ENCODE assay signal across 2 cellular contexts in the genomic region with DNA sequence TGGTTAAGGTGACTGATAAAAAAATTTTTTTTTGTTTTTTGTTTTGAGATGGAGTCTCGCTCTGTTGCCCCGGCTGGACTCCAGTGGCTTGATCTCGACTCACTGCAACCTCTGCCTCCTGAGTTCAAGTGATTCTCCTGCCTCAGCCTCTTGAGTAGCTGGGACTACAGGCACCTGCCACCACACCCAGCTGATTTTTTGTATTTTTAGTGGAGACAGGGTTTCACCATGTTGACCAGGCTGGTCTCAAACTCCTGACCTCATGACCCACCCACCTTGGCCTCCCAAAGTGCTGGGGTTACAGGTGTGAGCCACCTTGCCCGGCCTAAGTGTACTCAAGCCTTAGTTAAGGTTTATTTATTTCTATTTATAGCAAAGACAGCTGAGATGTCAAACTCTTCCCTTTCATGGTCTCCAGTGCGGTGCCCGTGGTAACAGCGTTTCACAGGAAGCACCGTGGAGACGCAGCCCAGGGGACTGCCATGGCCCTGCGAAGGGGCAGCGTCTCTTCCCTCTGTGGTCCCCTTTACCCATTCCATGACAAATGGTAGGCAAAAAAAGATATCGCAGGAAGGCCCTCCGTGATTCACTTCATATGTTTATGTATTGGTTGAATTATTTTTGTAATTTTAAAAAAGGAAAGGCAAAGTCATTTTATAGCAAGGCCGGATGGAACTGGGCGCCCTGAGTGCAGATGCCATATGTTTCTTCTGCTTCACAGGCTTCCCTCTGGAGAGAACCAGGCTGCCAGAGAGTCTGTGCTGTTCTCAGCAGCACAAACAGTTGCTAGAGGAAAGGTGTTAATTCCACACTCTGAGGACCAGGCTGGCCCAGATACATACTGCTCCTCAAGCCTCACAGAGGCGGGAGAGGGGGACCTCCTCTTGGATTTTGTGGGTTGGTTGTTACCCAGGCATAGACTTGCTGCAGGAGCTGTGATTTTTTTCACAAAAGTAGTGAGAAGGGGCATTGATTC.
TF ChIP-seq lines count a peak whose summit lies in the region.

No MANE protein-coding gene starts in this region.

TF ChIP-seq in HEK293, 187 proteins besides CTCF, POLR2A, EP300 and RAD21:
- TF ChIP-seq, protein P1, sequence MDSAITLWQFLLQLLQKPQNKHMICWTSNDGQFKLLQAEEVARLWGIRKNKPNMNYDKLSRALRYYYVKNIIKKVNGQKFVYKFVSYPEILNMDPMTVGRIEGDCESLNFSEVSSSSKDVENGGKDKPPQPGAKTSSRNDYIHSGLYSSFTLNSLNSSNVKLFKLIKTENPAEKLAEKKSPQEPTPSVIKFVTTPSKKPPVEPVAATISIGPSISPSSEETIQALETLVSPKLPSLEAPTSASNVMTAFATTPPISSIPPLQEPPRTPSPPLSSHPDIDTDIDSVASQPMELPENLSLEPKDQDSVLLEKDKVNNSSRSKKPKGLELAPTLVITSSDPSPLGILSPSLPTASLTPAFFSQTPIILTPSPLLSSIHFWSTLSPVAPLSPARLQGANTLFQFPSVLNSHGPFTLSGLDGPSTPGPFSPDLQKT (IDR thresholded peaks at IDR 0.05; ENCODE audit: borderline replicate concordance, low read depth, low read length): no peak
- TF ChIP-seq, protein P2, sequence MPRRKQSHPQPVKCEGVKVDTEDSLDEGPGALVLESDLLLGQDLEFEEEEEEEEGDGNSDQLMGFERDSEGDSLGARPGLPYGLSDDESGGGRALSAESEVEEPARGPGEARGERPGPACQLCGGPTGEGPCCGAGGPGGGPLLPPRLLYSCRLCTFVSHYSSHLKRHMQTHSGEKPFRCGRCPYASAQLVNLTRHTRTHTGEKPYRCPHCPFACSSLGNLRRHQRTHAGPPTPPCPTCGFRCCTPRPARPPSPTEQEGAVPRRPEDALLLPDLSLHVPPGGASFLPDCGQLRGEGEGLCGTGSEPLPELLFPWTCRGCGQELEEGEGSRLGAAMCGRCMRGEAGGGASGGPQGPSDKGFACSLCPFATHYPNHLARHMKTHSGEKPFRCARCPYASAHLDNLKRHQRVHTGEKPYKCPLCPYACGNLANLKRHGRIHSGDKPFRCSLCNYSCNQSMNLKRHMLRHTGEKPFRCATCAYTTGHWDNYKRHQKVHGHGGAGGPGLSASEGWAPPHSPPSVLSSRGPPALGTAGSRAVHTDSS (tag by site-specific recombination; IDR thresholded peaks at IDR 0.05): no peak
- no peak for TF ChIP-seq ZNF624 (tag by site-specific recombination; IDR thresholded peaks at IDR 0.05)
- no peak for TF ChIP-seq ZNF391 (tag by site-specific recombination; IDR thresholded peaks at IDR 0.05; ENCODE audit: borderline replicate concordance, low read depth)
- no peak for TF ChIP-seq KLF10 (tag by site-specific recombination; IDR thresholded peaks at IDR 0.05)
- TF ChIP-seq ZNF677 (tag by site-specific recombination; IDR thresholded peaks at IDR 0.05): no peak
- no peak for TF ChIP-seq ZNF202 (tag by site-specific recombination; IDR thresholded peaks at IDR 0.05; ENCODE audit: borderline replicate concordance)
- no peak for TF ChIP-seq ZNF423 (tag by site-specific recombination; IDR thresholded peaks at IDR 0.05)
- TF ChIP-seq, protein P3, sequence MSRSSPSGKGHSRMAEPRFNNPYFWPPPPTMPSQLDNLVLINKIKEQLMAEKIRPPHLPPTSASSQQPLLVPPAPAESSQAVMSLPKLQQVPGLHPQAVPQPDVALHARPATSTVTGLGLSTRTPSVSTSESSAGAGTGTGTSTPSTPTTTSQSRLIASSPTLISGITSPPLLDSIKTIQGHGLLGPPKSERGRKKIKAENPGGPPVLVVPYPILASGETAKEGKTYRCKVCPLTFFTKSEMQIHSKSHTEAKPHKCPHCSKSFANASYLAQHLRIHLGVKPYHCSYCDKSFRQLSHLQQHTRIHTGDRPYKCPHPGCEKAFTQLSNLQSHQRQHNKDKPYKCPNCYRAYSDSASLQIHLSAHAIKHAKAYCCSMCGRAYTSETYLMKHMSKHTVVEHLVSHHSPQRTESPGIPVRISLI (tag by site-specific recombination; IDR thresholded peaks at IDR 0.05): no peak
- no peak for TF ChIP-seq ZNF16 (tag by site-specific recombination; IDR thresholded peaks at IDR 0.05; ENCODE audit: low read depth)
- no peak for TF ChIP-seq ZNF138 (tag by site-specific recombination; IDR thresholded peaks at IDR 0.05; ENCODE audit: borderline replicate concordance)
- no peak for TF ChIP-seq ZNF112 (tag by site-specific recombination; IDR thresholded peaks at IDR 0.05)
- TF ChIP-seq ZFP41 (tag by site-specific recombination; IDR thresholded peaks at IDR 0.05; ENCODE audit: borderline replicate concordance): no peak
- TF ChIP-seq, protein P4, sequence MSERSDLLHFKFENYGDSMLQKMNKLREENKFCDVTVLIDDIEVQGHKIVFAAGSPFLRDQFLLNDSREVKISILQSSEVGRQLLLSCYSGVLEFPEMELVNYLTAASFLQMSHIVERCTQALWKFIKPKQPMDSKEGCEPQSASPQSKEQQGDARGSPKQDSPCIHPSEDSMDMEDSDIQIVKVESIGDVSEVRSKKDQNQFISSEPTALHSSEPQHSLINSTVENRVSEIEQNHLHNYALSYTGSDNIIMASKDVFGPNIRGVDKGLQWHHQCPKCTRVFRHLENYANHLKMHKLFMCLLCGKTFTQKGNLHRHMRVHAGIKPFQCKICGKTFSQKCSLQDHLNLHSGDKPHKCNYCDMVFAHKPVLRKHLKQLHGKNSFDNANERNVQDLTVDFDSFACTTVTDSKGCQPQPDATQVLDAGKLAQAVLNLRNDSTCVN (tag by site-specific recombination; optimal IDR thresholded peaks at IDR 0.05): no peak
- no peak for TF ChIP-seq OVOL3 (tag by site-specific recombination; IDR thresholded peaks at IDR 0.05)
- TF ChIP-seq ZNF792 (tag by site-specific recombination; IDR thresholded peaks at IDR 0.05): no peak
- TF ChIP-seq KLF7 (tag by site-specific recombination; IDR thresholded peaks at IDR 0.05; ENCODE audit: borderline replicate concordance): no peak

TF ChIP-seq in K562, 482 proteins besides CTCF, POLR2A, EP300 and RAD21 (continues in another document):
- TF ChIP-seq ZSCAN32 (CRISPR knock-in tag; IDR thresholded peaks at IDR 0.05): no peak
- TF ChIP-seq, protein P5, sequence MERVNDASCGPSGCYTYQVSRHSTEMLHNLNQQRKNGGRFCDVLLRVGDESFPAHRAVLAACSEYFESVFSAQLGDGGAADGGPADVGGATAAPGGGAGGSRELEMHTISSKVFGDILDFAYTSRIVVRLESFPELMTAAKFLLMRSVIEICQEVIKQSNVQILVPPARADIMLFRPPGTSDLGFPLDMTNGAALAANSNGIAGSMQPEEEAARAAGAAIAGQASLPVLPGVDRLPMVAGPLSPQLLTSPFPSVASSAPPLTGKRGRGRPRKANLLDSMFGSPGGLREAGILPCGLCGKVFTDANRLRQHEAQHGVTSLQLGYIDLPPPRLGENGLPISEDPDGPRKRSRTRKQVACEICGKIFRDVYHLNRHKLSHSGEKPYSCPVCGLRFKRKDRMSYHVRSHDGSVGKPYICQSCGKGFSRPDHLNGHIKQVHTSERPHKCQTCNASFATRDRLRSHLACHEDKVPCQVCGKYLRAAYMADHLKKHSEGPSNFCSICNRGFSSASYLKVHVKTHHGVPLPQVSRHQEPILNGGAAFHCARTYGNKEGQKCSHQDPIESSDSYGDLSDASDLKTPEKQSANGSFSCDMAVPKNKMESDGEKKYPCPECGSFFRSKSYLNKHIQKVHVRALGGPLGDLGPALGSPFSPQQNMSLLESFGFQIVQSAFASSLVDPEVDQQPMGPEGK (CRISPR knock-in tag; IDR thresholded peaks at IDR 0.05; ENCODE audit: borderline replicate concordance): no peak
- TF ChIP-seq CHCHD3 (CRISPR knock-in tag; IDR thresholded peaks at IDR 0.05): no peak
- TF ChIP-seq ZC3H11A (IDR thresholded peaks at IDR 0.05; ENCODE audit: low read depth, low read length): no peak
- TF ChIP-seq ZEB2 (IDR thresholded peaks at IDR 0.05): no peak
- TF ChIP-seq, protein P6, sequence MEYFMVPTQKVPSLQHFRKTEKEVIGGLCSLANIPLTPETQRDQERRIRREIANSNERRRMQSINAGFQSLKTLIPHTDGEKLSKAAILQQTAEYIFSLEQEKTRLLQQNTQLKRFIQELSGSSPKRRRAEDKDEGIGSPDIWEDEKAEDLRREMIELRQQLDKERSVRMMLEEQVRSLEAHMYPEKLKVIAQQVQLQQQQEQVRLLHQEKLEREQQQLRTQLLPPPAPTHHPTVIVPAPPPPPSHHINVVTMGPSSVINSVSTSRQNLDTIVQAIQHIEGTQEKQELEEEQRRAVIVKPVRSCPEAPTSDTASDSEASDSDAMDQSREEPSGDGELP (CRISPR knock-in tag; IDR thresholded peaks at IDR 0.05; ENCODE audit: borderline replicate concordance): 0 out of 2 replicates have a peak, but pooled peaks have one; percentile 11
- TF ChIP-seq SREBF2 (CRISPR knock-in tag; IDR thresholded peaks at IDR 0.05): no peak
- TF ChIP-seq OTX1 (CRISPR knock-in tag; IDR thresholded peaks at IDR 0.05): peak; percentile 71
- TF ChIP-seq RBM25 (IDR thresholded peaks at IDR 0.05; ENCODE audit: low read depth, low read length, severe bottlenecking): no peak
- TF ChIP-seq XRCC5 (IDR thresholded peaks at IDR 0.05; ENCODE audit: low read depth, low read length): no peak
- peak; percentile 26; the same call in 1 of the 2 replicates for TF ChIP-seq SP1 (CRISPR knock-in tag; IDR thresholded peaks at IDR 0.05)
- TF ChIP-seq RFX5 (IDR thresholded peaks at IDR 0.05; ENCODE audit: low read depth, low read length): no peak
- TF ChIP-seq, protein P7, sequence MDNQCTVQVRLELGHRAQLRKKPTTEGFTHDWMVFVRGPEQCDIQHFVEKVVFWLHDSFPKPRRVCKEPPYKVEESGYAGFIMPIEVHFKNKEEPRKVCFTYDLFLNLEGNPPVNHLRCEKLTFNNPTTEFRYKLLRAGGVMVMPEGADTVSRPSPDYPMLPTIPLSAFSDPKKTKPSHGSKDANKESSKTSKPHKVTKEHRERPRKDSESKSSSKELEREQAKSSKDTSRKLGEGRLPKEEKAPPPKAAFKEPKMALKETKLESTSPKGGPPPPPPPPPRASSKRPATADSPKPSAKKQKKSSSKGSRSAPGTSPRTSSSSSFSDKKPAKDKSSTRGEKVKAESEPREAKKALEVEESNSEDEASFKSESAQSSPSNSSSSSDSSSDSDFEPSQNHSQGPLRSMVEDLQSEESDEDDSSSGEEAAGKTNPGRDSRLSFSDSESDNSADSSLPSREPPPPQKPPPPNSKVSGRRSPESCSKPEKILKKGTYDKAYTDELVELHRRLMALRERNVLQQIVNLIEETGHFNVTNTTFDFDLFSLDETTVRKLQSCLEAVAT (IDR thresholded peaks at IDR 0.05): no peak
- TF ChIP-seq CEBPG (CRISPR knock-in tag; IDR thresholded peaks at IDR 0.05): no peak
- TF ChIP-seq CEBPG (tag; conservative IDR thresholded peaks at IDR 0.05 in 1 of 2, IDR thresholded peaks at IDR 0.05 in 1 of 2): no peak
- TF ChIP-seq, protein P8, sequence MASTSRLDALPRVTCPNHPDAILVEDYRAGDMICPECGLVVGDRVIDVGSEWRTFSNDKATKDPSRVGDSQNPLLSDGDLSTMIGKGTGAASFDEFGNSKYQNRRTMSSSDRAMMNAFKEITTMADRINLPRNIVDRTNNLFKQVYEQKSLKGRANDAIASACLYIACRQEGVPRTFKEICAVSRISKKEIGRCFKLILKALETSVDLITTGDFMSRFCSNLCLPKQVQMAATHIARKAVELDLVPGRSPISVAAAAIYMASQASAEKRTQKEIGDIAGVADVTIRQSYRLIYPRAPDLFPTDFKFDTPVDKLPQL (IDR thresholded peaks at IDR 0.05; ENCODE audit: extremely low read depth, insufficient read length): no peak
- TF ChIP-seq CBX8 (IDR thresholded peaks at IDR 0.05; ENCODE audit: borderline replicate concordance, extremely low read depth, low read depth, low read length, poor library complexity, severe bottlenecking): no peak
- TF ChIP-seq, protein P9, sequence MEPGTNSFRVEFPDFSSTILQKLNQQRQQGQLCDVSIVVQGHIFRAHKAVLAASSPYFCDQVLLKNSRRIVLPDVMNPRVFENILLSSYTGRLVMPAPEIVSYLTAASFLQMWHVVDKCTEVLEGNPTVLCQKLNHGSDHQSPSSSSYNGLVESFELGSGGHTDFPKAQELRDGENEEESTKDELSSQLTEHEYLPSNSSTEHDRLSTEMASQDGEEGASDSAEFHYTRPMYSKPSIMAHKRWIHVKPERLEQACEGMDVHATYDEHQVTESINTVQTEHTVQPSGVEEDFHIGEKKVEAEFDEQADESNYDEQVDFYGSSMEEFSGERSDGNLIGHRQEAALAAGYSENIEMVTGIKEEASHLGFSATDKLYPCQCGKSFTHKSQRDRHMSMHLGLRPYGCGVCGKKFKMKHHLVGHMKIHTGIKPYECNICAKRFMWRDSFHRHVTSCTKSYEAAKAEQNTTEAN (CRISPR knock-in tag; IDR thresholded peaks at IDR 0.05): no peak
- TF ChIP-seq ETV5 (CRISPR knock-in tag; IDR thresholded peaks at IDR 0.05; ENCODE audit: low read depth): no peak
- TF ChIP-seq ZNF121 (CRISPR knock-in tag; conservative IDR thresholded peaks at IDR 0.05): no peak; the same call in 1 of the 2 replicates
- no peak for TF ChIP-seq SIN3A (IDR thresholded peaks at IDR 0.05; ENCODE audit: borderline replicate concordance in 2 of 2, control insufficient read depth in 1 of 2, low read depth in 2 of 2, low read length in 2 of 2)
- TF ChIP-seq, protein P10, sequence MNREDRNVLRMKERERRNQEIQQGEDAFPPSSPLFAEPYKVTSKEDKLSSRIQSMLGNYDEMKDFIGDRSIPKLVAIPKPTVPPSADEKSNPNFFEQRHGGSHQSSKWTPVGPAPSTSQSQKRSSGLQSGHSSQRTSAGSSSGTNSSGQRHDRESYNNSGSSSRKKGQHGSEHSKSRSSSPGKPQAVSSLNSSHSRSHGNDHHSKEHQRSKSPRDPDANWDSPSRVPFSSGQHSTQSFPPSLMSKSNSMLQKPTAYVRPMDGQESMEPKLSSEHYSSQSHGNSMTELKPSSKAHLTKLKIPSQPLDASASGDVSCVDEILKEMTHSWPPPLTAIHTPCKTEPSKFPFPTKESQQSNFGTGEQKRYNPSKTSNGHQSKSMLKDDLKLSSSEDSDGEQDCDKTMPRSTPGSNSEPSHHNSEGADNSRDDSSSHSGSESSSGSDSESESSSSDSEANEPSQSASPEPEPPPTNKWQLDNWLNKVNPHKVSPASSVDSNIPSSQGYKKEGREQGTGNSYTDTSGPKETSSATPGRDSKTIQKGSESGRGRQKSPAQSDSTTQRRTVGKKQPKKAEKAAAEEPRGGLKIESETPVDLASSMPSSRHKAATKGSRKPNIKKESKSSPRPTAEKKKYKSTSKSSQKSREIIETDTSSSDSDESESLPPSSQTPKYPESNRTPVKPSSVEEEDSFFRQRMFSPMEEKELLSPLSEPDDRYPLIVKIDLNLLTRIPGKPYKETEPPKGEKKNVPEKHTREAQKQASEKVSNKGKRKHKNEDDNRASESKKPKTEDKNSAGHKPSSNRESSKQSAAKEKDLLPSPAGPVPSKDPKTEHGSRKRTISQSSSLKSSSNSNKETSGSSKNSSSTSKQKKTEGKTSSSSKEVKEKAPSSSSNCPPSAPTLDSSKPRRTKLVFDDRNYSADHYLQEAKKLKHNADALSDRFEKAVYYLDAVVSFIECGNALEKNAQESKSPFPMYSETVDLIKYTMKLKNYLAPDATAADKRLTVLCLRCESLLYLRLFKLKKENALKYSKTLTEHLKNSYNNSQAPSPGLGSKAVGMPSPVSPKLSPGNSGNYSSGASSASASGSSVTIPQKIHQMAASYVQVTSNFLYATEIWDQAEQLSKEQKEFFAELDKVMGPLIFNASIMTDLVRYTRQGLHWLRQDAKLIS (CRISPR knock-in tag; IDR thresholded peaks at IDR 0.05): 0 out of 2 replicates have a peak, but pooled peaks have one; percentile 70
- no peak for TF ChIP-seq FOXA1 (IDR thresholded peaks at IDR 0.05; ENCODE audit: borderline replicate concordance)
- TF ChIP-seq ZNF780A (CRISPR knock-in tag; IDR thresholded peaks at IDR 0.05): no peak
